In genomic region chr6:131216277-131216676, GRCh38 we compare ENCODE assay signal across 18 cellular contexts.
DNase-seq lines count a peak whose midpoint lies in the region; ATAC-seq and TF ChIP-seq lines count a peak whose summit lies in the region.
"Had no signal": no experiment of that assay in that cellular context is flagged by ENCODE, and none has a peak within 500 bp of the region (broad histone marks: within the 10 kb centered on the region; RNA-seq: fewer than 3 reads in every experiment).

No MANE protein-coding gene starts in this region.

- no peak for TF ChIP-seq CTCF in A673 (conservative IDR thresholded peaks at IDR 0.05; ENCODE audit: low read depth, low read length)
- TF ChIP-seq CTCF in fibroblast of pulmonary artery (IDR thresholded peaks at IDR 0.05; ENCODE audit: low read length, missing control alignments), result no peak
- no peak for TF ChIP-seq CTCF in GM20000 (IDR thresholded peaks at IDR 0.05; ENCODE audit: extremely low read depth, missing control alignments)

- POLR2A ChIA-PET in A673 (lab: Charles Lee; ENCODE audit: low non-redundant PET), result no interaction called here

- H3K27me3 ChIP-seq in A673 (replicated peaks; ENCODE audit: insufficient read depth, low read depth, low read length, poor library complexity), result no peaks in the 10 kb centered on the region
- no peaks in the 10 kb centered on the region for H3K27me3 ChIP-seq in adipocyte (replicated peaks; ENCODE audit: control insufficient read depth, insufficient read depth, low read length)

- peaks cover 6% of the 10 kb centered on the region for H3K36me3 ChIP-seq in A673 (ENCODE audit: insufficient read depth, low read length, poor library complexity, severe bottlenecking)
- H3K36me3 ChIP-seq in adipocyte (ENCODE audit: control insufficient read depth, insufficient read depth, low read length, severe bottlenecking), result peaks cover 6% of the 10 kb centered on the region

- intact Hi-C loops in A673 (cut with micrococcal nuclease; ENCODE audit: unreplicated experiment), result no loop called here

- ATAC-seq in HG03175 (IDR thresholded peaks at IDR 0.05; ENCODE audit: unreplicated experiment), result no peak
- no peak for ATAC-seq in GM21529 (IDR thresholded peaks at IDR 0.05; ENCODE audit: unreplicated experiment)
- ATAC-seq: HCT116, PC-3 had no signal

- H3K9me3 ChIP-seq in A673 (ENCODE audit: low read depth, low read length, poor library complexity, severe bottlenecking) (no peaks in the 10 kb centered on the region), adipocyte (ENCODE audit: control insufficient read depth, low read length) (no peaks in the 10 kb centered on the region)

- H3K4me3 ChIP-seq in A673 (ENCODE audit: low read depth, low read length, poor library complexity, severe bottlenecking), result no peak overlapping the region
- H3K4me3 ChIP-seq in adipocyte (ENCODE audit: low read length), result no peak overlapping the region
- no peak overlapping the region for H3K4me3 ChIP-seq in fibroblast of pulmonary artery (replicated peaks; ENCODE audit: low read depth, low read length)
- H3K4me3 ChIP-seq: GM23248 had no signal

- DNase-seq in A673 (ENCODE audit: low spot score) (no peak), adipocyte (ENCODE audit: low read depth) (peak; percentile 14), fibroblast of pulmonary artery (ENCODE audit: low read depth) (peak; percentile 37), lung microvascular endothelial cell (ENCODE audit: low read depth in 2 of 2) (peak; percentile 29 to 80), GM20000 (ENCODE audit: low spot score) (no peak), DMS79 (lab: John Stamatoyannopoulos, UW) (no peak)
- DNase-seq: Calu3; CD4-positive, alpha-beta T cell; DND-41; GDM1; GM23248; NCI-H1436 treated with DMSO at 0.1 percent for 48 hours; NCI-H2081; NCI-H2227 treated with DMSO at 0.1 percent for 48 hours; PC-3 had no signal

- H3K27ac ChIP-seq in A673 (ENCODE audit: low read depth, low read length, poor library complexity, severe bottlenecking), result peak overlapping the region; percentile 52
- H3K27ac ChIP-seq: GM23248 had no signal

- CTCF ChIA-PET in A673 (lab: Charles Lee), result no interaction called here

- no peak overlapping the region for H3K9ac ChIP-seq in adipocyte (ENCODE audit: low read length)
- H3K9ac ChIP-seq: GM23248 had no signal

- H3K4me1 ChIP-seq in A673 (ENCODE audit: insufficient read depth, low read length, poor library complexity, severe bottlenecking), result peaks cover 64% of the 10 kb centered on the region
- peaks cover 8% of the 10 kb centered on the region for H3K4me1 ChIP-seq in adipocyte (ENCODE audit: control insufficient read depth, insufficient read depth, low read length)

- no TSS peak for BruUV-seq in A673 (replicated peaks; lab: Mats Ljungman, UMichigan)

Comparison
In these comparisons a context has a peak if more than half of its experiments do, and no peak if none do; other contexts are left out.
1. DNase-seq: peak in adipocyte (single experiment), fibroblast of pulmonary artery (single experiment) and lung microvascular endothelial cell (2 of 2); none in A673 (single experiment), GM20000 (single experiment) and DMS79 (single experiment).